ENCODE assay signal across 9 cellular contexts in the genomic region with DNA sequence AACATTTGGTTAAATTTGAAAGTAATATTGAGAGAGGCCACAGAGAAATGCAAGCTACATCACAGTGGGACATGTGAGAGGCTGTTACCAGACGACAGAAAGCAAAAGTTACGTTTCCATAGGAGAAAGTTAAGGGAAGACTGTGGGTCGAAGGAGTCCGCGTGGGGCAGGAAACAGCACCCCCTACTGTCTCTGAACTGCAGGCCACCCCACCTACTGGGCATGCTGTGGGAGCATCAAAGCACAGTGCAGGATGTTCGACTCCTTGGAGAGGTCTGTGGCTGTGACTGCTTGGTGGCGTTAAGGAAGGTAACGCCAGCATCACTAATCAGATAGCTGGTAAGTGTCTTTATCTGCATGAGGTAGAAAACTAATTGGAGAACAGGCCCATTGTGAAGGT.
DNase-seq lines count a peak whose midpoint lies in the region; ATAC-seq and TF ChIP-seq lines count a peak whose summit lies in the region.
"Had no signal": no experiment of that assay in that cellular context is flagged by ENCODE, and none has a peak within 500 bp of the region (broad histone marks: within the 10 kb centered on the region; RNA-seq: fewer than 3 reads in every experiment).

No MANE protein-coding gene starts in this region.

- 52 to 56% methylated on average over 8 of the region's 8 CpGs for WGBS in upper lobe of left lung, 2 donors

- DNase-seq in activated T-cell treated with anti-CD3 and anti-CD28 coated beads, Interleukin-2, amount 50 U/mL, for 48 hours, result peak; percentile 47 to 53
- DNase-seq in islet precursor cell (peak; percentile 80), upper lobe of left lung (peak in 1 of 2 donors; percentile 38), mesenteric fat pad (ENCODE audit: low spot score) (no peak), posterior vena cava (ENCODE audit: low spot score) (no peak)
- DNase-seq: activated B cell treated with CpG ODN at 0.5 μM for 24 hours had no signal

- intact Hi-C loops in posterior vena cava (cut with DNase I), result no loop called here

- H3K36me3 ChIP-seq in upper lobe of left lung, result no peaks in the 10 kb centered on the region

- peak; percentile 86 for TF ChIP-seq CTCF in GM12872 (IDR thresholded peaks at IDR 0.05; ENCODE audit: insufficient read depth, low read depth, low read length)
- TF ChIP-seq CTCF in LNCAP (IDR thresholded peaks at IDR 0.05), result peak; percentile 49; the same call in 1 of the 2 replicates
- peak in 5 of 6 experiments; percentile 28 to 51 (median 43) for TF ChIP-seq CTCF in upper lobe of left lung (IDR thresholded peaks at IDR 0.05)

- no peaks in the 10 kb centered on the region for H3K9me3 ChIP-seq in upper lobe of left lung

- TF ChIP-seq EP300 in upper lobe of left lung (IDR thresholded peaks at IDR 0.05), result no peak

- TF ChIP-seq POLR2A in upper lobe of left lung (IDR thresholded peaks at IDR 0.05), result no peak

- ATAC-seq in GM21737 (IDR thresholded peaks at IDR 0.05; ENCODE audit: unreplicated experiment), result peak; percentile 83
- peak; percentile 56 to 76 for ATAC-seq in upper lobe of left lung (ENCODE audit: low FRiP score in 2 of 2)

- H3K4me1 ChIP-seq in upper lobe of left lung, result no peaks in the 10 kb centered on the region

- H3K4me3 ChIP-seq in upper lobe of left lung, result no peak overlapping the region

- H3K27ac ChIP-seq in upper lobe of left lung, result no peak overlapping the region

- no peaks in the 10 kb centered on the region for H3K27me3 ChIP-seq in upper lobe of left lung

Comparison
In these comparisons a context has a peak if more than half of its experiments do, and no peak if none do; other contexts are left out.
1. DNase-seq: peak in activated T-cell treated with anti-CD3 and anti-CD28 coated beads, Interleukin-2, amount 50 U/mL, for 48 hours (2 of 2) and islet precursor cell (single experiment); none in mesenteric fat pad (single experiment) and posterior vena cava (single experiment).
2. Peak in every context shown above with its lines, with median percentiles within 50 percentile points of each other: CTCF ChIP-seq.